ENCODE assay signal across 8 cellular contexts in genomic region chr15:52735231-52736089, GRCh38. TPM values are rescaled to one million over a fixed set of nuclear protein-coding genes. Genes with fewer than 3 reads are reported as not detected.
DNase-seq lines count a peak whose midpoint lies in the region; ATAC-seq and TF ChIP-seq lines count a peak whose summit lies in the region.

No MANE protein-coding gene starts in this region.

- no peaks in the 10 kb centered on the region for H3K9me3 ChIP-seq in Caco-2
- no peaks in the 10 kb centered on the region for H3K9me3 ChIP-seq in fibroblast of lung (ENCODE audit: control insufficient read depth, insufficient read depth, low read depth, low read length)
- no peaks in the 10 kb centered on the region for H3K9me3 ChIP-seq in suprapubic skin

- CTCF ChIA-PET in Caco-2 (lab: Charles Lee): interaction anchor here (0.5 to 0.9 kb wide), 5 partner anchors 30 to 479 kb away, joined by 3 to 10 read pairs (median 6); partner anchors contain the start of gene MYO5C

- no peaks in the 10 kb centered on the region for H3K4me1 ChIP-seq in Caco-2
- H3K4me1 ChIP-seq in fibroblast of lung (ENCODE audit: control insufficient read depth, extremely low read depth, insufficient read depth, low read length): no peaks in the 10 kb centered on the region
- peaks cover 14% of the 10 kb centered on the region for H3K4me1 ChIP-seq in suprapubic skin

- POLR2A ChIA-PET in Caco-2 (lab: Charles Lee): no interaction called here

- no peak for TF ChIP-seq POLR2A in suprapubic skin (IDR thresholded peaks at IDR 0.05)

- no peaks in the 10 kb centered on the region for H3K79me2 ChIP-seq in fibroblast of lung (ENCODE audit: control insufficient read depth, insufficient read depth, low read length)

- 59% methylated on average over 4 of the region's 4 CpGs for WGBS in suprapubic skin

- H3K27ac Mint-ChIP-seq in Caco-2 (ENCODE audit: unreplicated experiment): no peak overlapping the region
- H3K27ac Mint-ChIP-seq in neural crest cell (ENCODE audit: unreplicated experiment): no peak overlapping the region

- no peaks in the 10 kb centered on the region for H4K20me1 ChIP-seq in fibroblast of lung (ENCODE audit: control insufficient read depth, extremely low read depth, insufficient read depth, low read length)

- H3K4me3 Mint-ChIP-seq in Caco-2 (ENCODE audit: unreplicated experiment) (no peak overlapping the region), neural crest cell (no peak overlapping the region)

- H3K36me3 ChIP-seq in Caco-2 (ENCODE audit: control insufficient read depth, insufficient read depth, low read length): no peaks in the 10 kb centered on the region
- no peaks in the 10 kb centered on the region for H3K36me3 ChIP-seq in fibroblast of lung (ENCODE audit: control insufficient read depth, insufficient read depth, low read length)
- no peaks in the 10 kb centered on the region for H3K36me3 ChIP-seq in suprapubic skin

- H3K4me2 ChIP-seq in fibroblast of lung (ENCODE audit: extremely low read depth, insufficient read depth, low read length): no peak overlapping the region

- H3K27me3 Mint-ChIP-seq in Caco-2 (ENCODE audit: insufficient read depth, unreplicated experiment): peaks cover 14% of the 10 kb centered on the region
- no peaks in the 10 kb centered on the region for H3K27me3 Mint-ChIP-seq in neural crest cell (ENCODE audit: low read depth)

- H3K36me3 Mint-ChIP-seq in Caco-2 (ENCODE audit: insufficient read depth, unreplicated experiment) (no peaks in the 10 kb centered on the region), neural crest cell (ENCODE audit: low read depth) (no peaks in the 10 kb centered on the region)

- H3K9me3 Mint-ChIP-seq in Caco-2 (ENCODE audit: unreplicated experiment): no peaks in the 10 kb centered on the region
- no peaks in the 10 kb centered on the region for H3K9me3 Mint-ChIP-seq in neural crest cell

- no peak for TF ChIP-seq EP300 in suprapubic skin (IDR thresholded peaks at IDR 0.05)

- peaks cover 4% of the 10 kb centered on the region for H3K4me1 Mint-ChIP-seq in Caco-2 (ENCODE audit: low read depth, unreplicated experiment)
- H3K4me1 Mint-ChIP-seq in neural crest cell: peaks cover 4% of the 10 kb centered on the region

- H2AFZ ChIP-seq in fibroblast of lung (ENCODE audit: low read length): no peak overlapping the region

- TF ChIP-seq CTCF in Caco-2 (IDR thresholded peaks at IDR 0.05; ENCODE audit: insufficient read depth in 1 of 2, low read depth in 1 of 2, low read length in 1 of 2, severe bottlenecking in 1 of 2, unreplicated experiment in 1 of 2) (peak; percentile 47 to 84), LNCaP clone FGC (IDR thresholded peaks at IDR 0.05; ENCODE audit: control insufficient read depth, extremely low read depth, insufficient read depth) (peak; percentile 72), fibroblast of lung (conservative IDR thresholded peaks at IDR 0.05 in 1 of 2, IDR thresholded peaks at IDR 0.05 in 1 of 2; ENCODE audit: low read depth in 1 of 2, low read length in 2 of 2) (peak; percentile 61 to 73), neural crest cell (conservative IDR thresholded peaks at IDR 0.05) (peak; percentile 91), suprapubic skin (IDR thresholded peaks at IDR 0.05) (peak; percentile 50 to 59)

- H3K4me3 ChIP-seq in Caco-2 (ENCODE audit: low read depth, low read length) (no peak overlapping the region), LNCaP clone FGC (ENCODE audit: low read depth, low read length) (no peak overlapping the region), fibroblast of lung (replicated peaks in 1 of 4; ENCODE audit: control extremely low read depth in 1 of 4, insufficient read depth in 1 of 4, low read depth in 3 of 4, low read length in 4 of 4) (no peak overlapping the region), suprapubic skin (no peak overlapping the region)

- DNase-seq in Caco-2: peak; percentile 62 to 83
- peak; percentile 69 for DNase-seq in LNCaP clone FGC (ENCODE audit: low read depth)
- DNase-seq in RKO (ENCODE audit: low spot score): peak; percentile 77
- DNase-seq in activated T-cell treated with anti-CD3 and anti-CD28 coated beads, Interleukin-2, amount 50 U/mL, for 48 hours: peak; percentile 74 to 75
- DNase-seq in fibroblast of lung (ENCODE audit: low read depth in 2 of 2): peak; percentile 53 to 81
- DNase-seq in neural crest cell (ENCODE audit: low read depth, low spot score): peak; percentile 86
- DNase-seq in suprapubic skin (ENCODE audit: low spot score in 2 of 2): no peak

- intact Hi-C loops in Caco-2 (cut with micrococcal nuclease; ENCODE audit: unreplicated experiment): loop anchor here (1.0 to 5.0 kb wide), 5 partner anchors 57 to 479 kb away; partner anchors contain the start of gene MYO5A

- no peak overlapping the region for H3K27ac ChIP-seq in fibroblast of lung (ENCODE audit: insufficient read depth, low read length)
- no peak overlapping the region for H3K27ac ChIP-seq in suprapubic skin

- no peak overlapping the region for H3K9ac ChIP-seq in fibroblast of lung (ENCODE audit: insufficient read depth, low read length)

- H3K27me3 ChIP-seq in Caco-2 (replicated peaks; ENCODE audit: control insufficient read depth, insufficient read depth, low read length): no peaks in the 10 kb centered on the region
- H3K27me3 ChIP-seq in fibroblast of lung (ENCODE audit: control insufficient read depth, insufficient read depth, low read length): no peaks in the 10 kb centered on the region
- H3K27me3 ChIP-seq in suprapubic skin: no peaks in the 10 kb centered on the region

- ATAC-seq in GM21526 (IDR thresholded peaks at IDR 0.05; ENCODE audit: low FRiP score, unreplicated experiment): peak; percentile 67

- BruUV-seq in Caco-2 (replicated peaks; lab: Mats Ljungman, UMichigan): no TSS peak

RNA-seq across cellular contexts. Expression of gene ONECUT1, which starts 54.7 kb away (rescaled TPM):
- total RNA-seq in Caco-2 (2022) (0.53 and 0.68 TPM in 2 replicates), fibroblast of lung (under 0.01 TPM in 1 of 2 replicates, not detected in the other), neural crest cell (36.5 and 41.6 TPM in 2 replicates), suprapubic skin (under 1 TPM in 1 of 4 donors, not detected in 3; 0.29 TPM)
- polyA plus RNA-seq in fibroblast of lung: not detected in 2 replicates
- not detected in 2 replicates for polyA plus RNA-seq in fibroblast of lung (2012)
- polyA minus RNA-seq in fibroblast of lung (ENCODE audit: low replicate concordance): not detected in 2 replicates

RNA-seq across cellular contexts. Expression of gene ATOSA, which starts 56.3 kb away (rescaled TPM):
- 17.6 and 18.4 TPM in 2 replicates for total RNA-seq in Caco-2 (2022)
- total RNA-seq in fibroblast of lung: 16.4 and 26.9 TPM in 2 replicates
- 12.2 and 14.1 TPM in 2 replicates for polyA plus RNA-seq in fibroblast of lung
- 8.4 and 11.6 TPM in 2 replicates for polyA plus RNA-seq in fibroblast of lung (2012)
- polyA minus RNA-seq in fibroblast of lung (ENCODE audit: low replicate concordance): 2.4 and 9.9 TPM in 2 replicates
- 14.9 and 15.8 TPM in 2 replicates for total RNA-seq in neural crest cell
- 100 to 1,000 TPM in 1 of 4 donors, 10 to 100 TPM in 3; 25.7 to 132 (median 57.9) TPM for total RNA-seq in suprapubic skin

Comparison
In these comparisons a context has a peak if more than half of its experiments do, and no peak if none do; other contexts are left out.
1. DNase-seq: peak in Caco-2 (2 of 2), LNCaP clone FGC (single experiment), RKO (single experiment), activated T-cell treated with anti-CD3 and anti-CD28 coated beads, Interleukin-2, amount 50 U/mL, for 48 hours (2 of 2), fibroblast of lung (2 of 2) and neural crest cell (single experiment); none in suprapubic skin (0 of 2).
2. RNA of gene ONECUT1, which starts 54.7 kb away (total RNA-seq): 36.5 to 41.6 TPM in neural crest cell; 0.53 to 0.68 TPM in Caco-2, under 0.01 TPM in fibroblast of lung and 0.29 TPM in suprapubic skin; every median in the first group is over 10 times any median in the second.
3. Peak in every context shown above with its lines, with median percentiles within 50 percentile points of each other: CTCF ChIP-seq.